28 cellular contexts compared by ENCODE assay signal in the genomic region with DNA sequence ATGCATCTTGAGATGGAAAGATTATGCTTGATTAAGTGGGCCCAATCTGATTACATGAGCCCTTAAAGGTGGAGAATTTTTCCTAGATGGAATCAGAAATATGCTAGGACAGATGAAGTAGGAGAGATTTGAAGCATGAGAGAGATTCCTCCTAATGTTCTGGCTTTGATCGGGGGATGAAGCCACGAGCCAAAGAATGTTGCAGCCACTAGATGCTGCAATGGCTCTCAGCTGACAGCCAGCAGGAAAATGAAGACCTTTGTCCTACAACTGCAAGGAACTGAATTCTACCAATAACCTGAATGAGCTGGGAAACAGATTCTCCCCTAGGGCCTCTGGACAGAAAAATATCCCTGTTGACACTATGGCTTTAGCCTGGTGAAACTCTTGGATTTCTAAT.
"Had no signal": no experiment of that assay in that cellular context is flagged by ENCODE, and none has a peak within 500 bp of the region (broad histone marks: within the 10 kb centered on the region; RNA-seq: fewer than 3 reads in every experiment).

No MANE protein-coding gene starts in this region.

- H3K4me3 ChIP-seq: adrenal gland, body of pancreas, gastrocnemius medialis had no signal

- H3K36me3 ChIP-seq: adrenal gland, gastrocnemius medialis had no signal

- DNase-seq: activated CD4-positive, alpha-beta memory T cell treated with anti-CD3 and anti-CD28 coated beads for 36 hours; activated CD4-positive, alpha-beta T cell treated with anti-CD3 and anti-CD28 coated beads for 36 hours; activated CD4-positive, alpha-beta T cell treated with anti-CD3 and anti-CD28 coated beads, Interleukin-2, amount 10 ng/mL, durations not matched to agents 24 days and 14 days; activated CD4-positive, CD25-positive, alpha-beta regulatory T cell; activated CD4-positive, CD25-positive, alpha-beta regulatory T cell treated with anti-CD3 and anti-CD28 coated beads, Interleukin-2, amount 50 U/mL, for 72 hours; activated CD8-positive, alpha-beta memory T cell treated with anti-CD3 and anti-CD28 coated beads, Interleukin-2, amount 10 ng/mL, durations not matched to agents 7 days and 5 days; activated CD8-positive, alpha-beta memory T cell treated with anti-CD3 and anti-CD28 coated beads, Interleukin-2, amount 50 U/mL, for 4 hours; activated CD8-positive, alpha-beta T cell treated with anti-CD3 and anti-CD28 coated beads, Interleukin-2, amount 10 ng/mL, durations not matched to agents 7 days and 5 days; activated effector memory CD4-positive, alpha-beta T cell treated with anti-CD3 and anti-CD28 coated beads, Interleukin-2, amount 50 U/mL, for 16 hours; activated naive CD4-positive, alpha-beta T cell treated with anti-CD3 and anti-CD28 coated beads for 36 hours; activated naive CD8-positive, alpha-beta T cell treated with anti-CD3 and anti-CD28 coated beads for 36 hours; activated naive CD8-positive, alpha-beta T cell treated with anti-CD3 and anti-CD28 coated beads, Interleukin-2, amount 50 U/mL, for 24 hours; activated T-cell treated with anti-CD3 and anti-CD28 coated beads, Interleukin-2, amount 50 U/mL, for 1 hour; activated T-cell treated with anti-CD3 and anti-CD28 coated beads, Interleukin-2, amount 50 U/mL, for 48 hours; adrenal gland; amygdala; aorta; body of pancreas; caudate nucleus; effector memory CD4-positive, alpha-beta T cell; endodermal cell; foreskin keratinocyte; gastrocnemius medialis; glutamatergic neuron; SW 1271; T-cell; T-helper 9 cell had no signal

- H3K27ac ChIP-seq: adrenal gland, body of pancreas, foreskin keratinocyte, gastrocnemius medialis had no signal

- H3K4me1 ChIP-seq: adrenal gland, body of pancreas, foreskin keratinocyte, gastrocnemius medialis had no signal

- H3K9me3 ChIP-seq: adrenal gland, body of pancreas, gastrocnemius medialis had no signal

- ATAC-seq: activated CD4-positive, alpha-beta T cell treated with anti-CD3 and anti-CD28 coated beads for 36 hours; activated CD8-positive, alpha-beta memory T cell treated with anti-CD3 and anti-CD28 coated beads, Interleukin-2, amount 10 ng/mL, durations not matched to agents 7 days and 5 days; activated CD8-positive, alpha-beta T cell treated with anti-CD3 and anti-CD28 coated beads, Interleukin-2, amount 10 ng/mL, durations not matched to agents 7 days and 5 days; activated naive CD8-positive, alpha-beta T cell treated with anti-CD3 and anti-CD28 coated beads, Interleukin-2, amount 50 U/mL, for 24 hours; body of pancreas; esophagus mucosa; foreskin keratinocyte; gastrocnemius medialis; T-cell had no signal

- H3K27me3 ChIP-seq: adrenal gland, body of pancreas, foreskin keratinocyte, gastrocnemius medialis had no signal
